Comparison of ENCODE assay signal across 1 cellular context in genomic region chr4:55440786-55441185, GRCh38.
A peak's percentile ranks its signal among the peaks of the same experiment; 100 is the strongest.
TF ChIP-seq lines count a peak whose summit lies in the region.

No MANE protein-coding gene starts in this region.

TF ChIP-seq in GM12878, 131 proteins besides CTCF, POLR2A, EP300 and RAD21 (continued from another document):
- TF ChIP-seq CUX1 (IDR thresholded peaks at IDR 0.05; ENCODE audit: insufficient replicate concordance, low read depth, low read length) (no peak), NFIC (IDR thresholded peaks at IDR 0.05; ENCODE audit: low read depth, low read length) (peak; percentile 30; the same call in 1 of the 2 replicates), CREB1 (IDR thresholded peaks at IDR 0.05; ENCODE audit: low read depth) (no peak), MEF2A (IDR thresholded peaks at IDR 0.05; ENCODE audit: insufficient read depth, low read depth, low read length) (no peak), ATF7 (IDR thresholded peaks at IDR 0.05; ENCODE audit: low read depth) (no peak), DPF2 (IDR thresholded peaks at IDR 0.05) (no peak), POLR2AphosphoS2 (IDR thresholded peaks at IDR 0.05; ENCODE audit: low read depth, low read length) (no peak), SUPT20H (IDR thresholded peaks at IDR 0.05; ENCODE audit: borderline replicate concordance, control insufficient read depth, low read depth, low read length) (no peak), TCF3 (IDR thresholded peaks at IDR 0.05; ENCODE audit: borderline replicate concordance, insufficient read depth, low read depth, low read length) (no peak), NFXL1 (IDR thresholded peaks at IDR 0.05; ENCODE audit: borderline replicate concordance) (no peak), NFYA (IDR thresholded peaks at IDR 0.05; ENCODE audit: borderline replicate concordance, low read depth, low read length) (no peak), RUNX3 (IDR thresholded peaks at IDR 0.05; ENCODE audit: low read length) (peak; percentile 47), SPI1 (IDR thresholded peaks at IDR 0.05; ENCODE audit: borderline replicate concordance, insufficient read depth, low read depth, low read length) (peak; percentile 56; the same call in 1 of the 2 replicates), SRF (IDR thresholded peaks at IDR 0.05; ENCODE audit: low read depth in 2 of 2, low read length in 2 of 2) (no peak), PRDM15 (CRISPR knock-in tag; IDR thresholded peaks at IDR 0.05) (no peak)
TF ChIP-seq in GM12878: peak in this region for 3.
